14 cellular contexts compared by ENCODE assay signal in the genomic region with DNA sequence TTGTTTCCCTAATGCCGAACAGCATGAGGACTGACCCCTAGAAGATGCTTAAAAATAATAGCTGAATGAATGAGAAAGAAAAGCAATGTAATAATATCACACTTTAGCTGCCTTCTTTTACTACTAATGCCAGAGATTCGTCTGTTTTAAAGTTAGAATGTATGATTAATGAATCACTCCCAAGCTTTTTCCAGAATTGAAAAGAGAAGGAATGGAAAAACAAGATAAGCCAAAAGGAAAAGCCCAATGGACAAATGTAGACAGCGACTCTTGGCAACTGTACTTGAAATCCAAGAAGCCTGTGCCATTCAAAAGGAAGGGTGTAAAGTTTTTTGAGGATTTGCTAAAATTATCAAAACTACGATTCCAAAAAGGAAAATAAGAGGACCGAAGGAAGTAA. TPM values are rescaled to one million over a fixed set of nuclear protein-coding genes. Genes with fewer than 3 reads are reported as not detected.
DNase-seq lines count a peak whose midpoint lies in the region; ATAC-seq and TF ChIP-seq lines count a peak whose summit lies in the region.
"Had no signal": no experiment of that assay in that cellular context is flagged by ENCODE, and none has a peak within 500 bp of the region (broad histone marks: within the 10 kb centered on the region; RNA-seq: fewer than 3 reads in every experiment).

No MANE protein-coding gene starts in this region.

- no peak for TF ChIP-seq CTCF in heart left ventricle (IDR thresholded peaks at IDR 0.05)
- no peak for TF ChIP-seq CTCF in fibroblast of the aortic adventitia (IDR thresholded peaks at IDR 0.05; ENCODE audit: insufficient read depth, low read length)

- 39 to 53% (median 42%) methylated on average over 5 of the region's 5 CpGs for WGBS in heart left ventricle, 4 donors

- intact Hi-C loops in left cardiac atrium (cut with DNase I) = no loop called here
- intact Hi-C loops in heart left ventricle (cut with DNase I) = no loop called here

- H3K4me3 ChIP-seq in heart left ventricle (no peak overlapping the region), fibroblast of the aortic adventitia (ENCODE audit: low read depth, low read length) (no peak overlapping the region)
- H3K4me3 ChIP-seq: BLaER1 treated with 17β-estradiol and CSF1 and Interleukin-3, amounts not matched to agents 10 nM and 100 nM had no signal

- H3K9me3 ChIP-seq in heart left ventricle = peaks cover 0 to 23% (median 0%) of the 10 kb centered on the region in 12 donors

- peak overlapping the region in 3 of 12 donors; percentile 11 to 29 (median 18) for H3K27ac ChIP-seq in heart left ventricle
- H3K27ac ChIP-seq: 22Rv1; BLaER1 treated with 17β-estradiol and CSF1 and Interleukin-3, amounts not matched to agents 10 nM and 100 nM; HL-60 had no signal

- no peaks in the 10 kb centered on the region for H3K36me3 ChIP-seq in heart left ventricle
- H3K36me3 ChIP-seq: BLaER1 treated with 17β-estradiol and CSF1 and Interleukin-3, amounts not matched to agents 10 nM and 100 nM had no signal

- H3K27me3 ChIP-seq in heart left ventricle = no peaks in the 10 kb centered on the region
- H3K27me3 ChIP-seq: BLaER1 treated with 17β-estradiol and CSF1 and Interleukin-3, amounts not matched to agents 10 nM and 100 nM had no signal

- ATAC-seq in left cardiac atrium = peak; percentile 32 to 38
- no peak for ATAC-seq in heart left ventricle
- ATAC-seq in SK-N-SH treated with all-trans-retinoic acid at 6 μM for 48 hours = no peak
- no peak for ATAC-seq in GM18511 (IDR thresholded peaks at IDR 0.05; ENCODE audit: unreplicated experiment)
- ATAC-seq: HCT116 had no signal

- no peak for TF ChIP-seq POLR2A in heart left ventricle (IDR thresholded peaks at IDR 0.05)

- peaks cover 0 to 26% (median 0%) of the 10 kb centered on the region in 12 donors for H3K4me1 ChIP-seq in heart left ventricle

- DNase-seq in left cardiac atrium = no peak
- DNase-seq in heart left ventricle = no peak
- DNase-seq in fibroblast of the aortic adventitia (ENCODE audit: low read depth) = peak; percentile 81
- DNase-seq in pulmonary artery endothelial cell (ENCODE audit: low read depth, low spot score) = peak; percentile 19
- no peak for DNase-seq in H4 (ENCODE audit: low spot score)
- DNase-seq: Calu3; CD4-positive, alpha-beta T cell; DMS 273 treated with DMSO at 0.1 percent for 48 hours had no signal

TF ChIP-seq in SK-N-SH treated with all-trans-retinoic acid at 6 μM for 48 hours, 23 proteins besides CTCF, POLR2A, EP300 and RAD21:
- TF ChIP-seq RARB (CRISPR knock-in tag; IDR thresholded peaks at IDR 0.05) = no peak
- no peak for TF ChIP-seq TCF4 (CRISPR knock-in tag; IDR thresholded peaks at IDR 0.05; ENCODE audit: borderline replicate concordance)
- no peak for TF ChIP-seq ZFP3 (CRISPR knock-in tag; IDR thresholded peaks at IDR 0.05)
- TF ChIP-seq OSR1 (CRISPR knock-in tag; IDR thresholded peaks at IDR 0.05) = no peak
- TF ChIP-seq, protein P1, sequence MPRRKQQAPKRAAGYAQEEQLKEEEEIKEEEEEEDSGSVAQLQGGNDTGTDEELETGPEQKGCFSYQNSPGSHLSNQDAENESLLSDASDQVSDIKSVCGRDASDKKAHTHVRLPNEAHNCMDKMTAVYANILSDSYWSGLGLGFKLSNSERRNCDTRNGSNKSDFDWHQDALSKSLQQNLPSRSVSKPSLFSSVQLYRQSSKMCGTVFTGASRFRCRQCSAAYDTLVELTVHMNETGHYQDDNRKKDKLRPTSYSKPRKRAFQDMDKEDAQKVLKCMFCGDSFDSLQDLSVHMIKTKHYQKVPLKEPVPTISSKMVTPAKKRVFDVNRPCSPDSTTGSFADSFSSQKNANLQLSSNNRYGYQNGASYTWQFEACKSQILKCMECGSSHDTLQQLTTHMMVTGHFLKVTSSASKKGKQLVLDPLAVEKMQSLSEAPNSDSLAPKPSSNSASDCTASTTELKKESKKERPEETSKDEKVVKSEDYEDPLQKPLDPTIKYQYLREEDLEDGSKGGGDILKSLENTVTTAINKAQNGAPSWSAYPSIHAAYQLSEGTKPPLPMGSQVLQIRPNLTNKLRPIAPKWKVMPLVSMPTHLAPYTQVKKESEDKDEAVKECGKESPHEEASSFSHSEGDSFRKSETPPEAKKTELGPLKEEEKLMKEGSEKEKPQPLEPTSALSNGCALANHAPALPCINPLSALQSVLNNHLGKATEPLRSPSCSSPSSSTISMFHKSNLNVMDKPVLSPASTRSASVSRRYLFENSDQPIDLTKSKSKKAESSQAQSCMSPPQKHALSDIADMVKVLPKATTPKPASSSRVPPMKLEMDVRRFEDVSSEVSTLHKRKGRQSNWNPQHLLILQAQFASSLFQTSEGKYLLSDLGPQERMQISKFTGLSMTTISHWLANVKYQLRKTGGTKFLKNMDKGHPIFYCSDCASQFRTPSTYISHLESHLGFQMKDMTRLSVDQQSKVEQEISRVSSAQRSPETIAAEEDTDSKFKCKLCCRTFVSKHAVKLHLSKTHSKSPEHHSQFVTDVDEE (CRISPR knock-in tag; IDR thresholded peaks at IDR 0.05) = no peak
- no peak for TF ChIP-seq ZNF8 (CRISPR knock-in tag; IDR thresholded peaks at IDR 0.05)
- TF ChIP-seq PPARA (CRISPR knock-in tag; IDR thresholded peaks at IDR 0.05; ENCODE audit: borderline replicate concordance) = no peak
- TF ChIP-seq, protein P2, sequence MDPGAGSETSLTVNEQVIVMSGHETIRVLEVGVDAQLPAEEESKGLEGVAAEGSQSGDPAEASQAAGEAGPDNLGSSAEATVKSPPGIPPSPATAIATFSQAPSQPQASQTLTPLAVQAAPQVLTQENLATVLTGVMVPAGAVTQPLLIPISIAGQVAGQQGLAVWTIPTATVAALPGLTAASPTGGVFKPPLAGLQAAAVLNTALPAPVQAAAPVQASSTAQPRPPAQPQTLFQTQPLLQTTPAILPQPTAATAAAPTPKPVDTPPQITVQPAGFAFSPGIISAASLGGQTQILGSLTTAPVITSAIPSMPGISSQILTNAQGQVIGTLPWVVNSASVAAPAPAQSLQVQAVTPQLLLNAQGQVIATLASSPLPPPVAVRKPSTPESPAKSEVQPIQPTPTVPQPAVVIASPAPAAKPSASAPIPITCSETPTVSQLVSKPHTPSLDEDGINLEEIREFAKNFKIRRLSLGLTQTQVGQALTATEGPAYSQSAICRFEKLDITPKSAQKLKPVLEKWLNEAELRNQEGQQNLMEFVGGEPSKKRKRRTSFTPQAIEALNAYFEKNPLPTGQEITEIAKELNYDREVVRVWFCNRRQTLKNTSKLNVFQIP (CRISPR knock-in tag; IDR thresholded peaks at IDR 0.05; ENCODE audit: borderline replicate concordance, low read depth) = no peak
- TF ChIP-seq ZC3H10 (CRISPR knock-in tag; IDR thresholded peaks at IDR 0.05) = no peak
- TF ChIP-seq ZFP30 (CRISPR knock-in tag; IDR thresholded peaks at IDR 0.05) = no peak
- TF ChIP-seq, protein P3, sequence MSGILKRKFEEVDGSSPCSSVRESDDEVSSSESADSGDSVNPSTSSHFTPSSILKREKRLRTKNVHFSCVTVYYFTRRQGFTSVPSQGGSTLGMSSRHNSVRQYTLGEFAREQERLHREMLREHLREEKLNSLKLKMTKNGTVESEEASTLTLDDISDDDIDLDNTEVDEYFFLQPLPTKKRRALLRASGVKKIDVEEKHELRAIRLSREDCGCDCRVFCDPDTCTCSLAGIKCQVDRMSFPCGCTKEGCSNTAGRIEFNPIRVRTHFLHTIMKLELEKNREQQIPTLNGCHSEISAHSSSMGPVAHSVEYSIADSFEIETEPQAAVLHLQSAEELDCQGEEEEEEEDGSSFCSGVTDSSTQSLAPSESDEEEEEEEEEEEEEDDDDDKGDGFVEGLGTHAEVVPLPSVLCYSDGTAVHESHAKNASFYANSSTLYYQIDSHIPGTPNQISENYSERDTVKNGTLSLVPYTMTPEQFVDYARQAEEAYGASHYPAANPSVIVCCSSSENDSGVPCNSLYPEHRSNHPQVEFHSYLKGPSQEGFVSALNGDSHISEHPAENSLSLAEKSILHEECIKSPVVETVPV (CRISPR knock-in tag; IDR thresholded peaks at IDR 0.05) = no peak
- TF ChIP-seq ISL1 (CRISPR knock-in tag; IDR thresholded peaks at IDR 0.05) = no peak
- no peak for TF ChIP-seq ZNF70 (CRISPR knock-in tag; IDR thresholded peaks at IDR 0.05)
- TF ChIP-seq ESRRG (CRISPR knock-in tag; IDR thresholded peaks at IDR 0.05) = no peak
- no peak for TF ChIP-seq BACH2 (CRISPR knock-in tag; IDR thresholded peaks at IDR 0.05; ENCODE audit: borderline replicate concordance)
- no peak for TF ChIP-seq CSDC2 (CRISPR knock-in tag; IDR thresholded peaks at IDR 0.05)
- TF ChIP-seq, protein P4, sequence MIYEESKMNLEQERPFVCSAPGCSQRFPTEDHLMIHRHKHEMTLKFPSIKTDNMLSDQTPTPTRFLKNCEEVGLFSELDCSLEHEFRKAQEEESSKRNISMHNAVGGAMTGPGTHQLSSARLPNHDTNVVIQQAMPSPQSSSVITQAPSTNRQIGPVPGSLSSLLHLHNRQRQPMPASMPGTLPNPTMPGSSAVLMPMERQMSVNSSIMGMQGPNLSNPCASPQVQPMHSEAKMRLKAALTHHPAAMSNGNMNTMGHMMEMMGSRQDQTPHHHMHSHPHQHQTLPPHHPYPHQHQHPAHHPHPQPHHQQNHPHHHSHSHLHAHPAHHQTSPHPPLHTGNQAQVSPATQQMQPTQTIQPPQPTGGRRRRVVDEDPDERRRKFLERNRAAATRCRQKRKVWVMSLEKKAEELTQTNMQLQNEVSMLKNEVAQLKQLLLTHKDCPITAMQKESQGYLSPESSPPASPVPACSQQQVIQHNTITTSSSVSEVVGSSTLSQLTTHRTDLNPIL (CRISPR knock-in tag; IDR thresholded peaks at IDR 0.05; ENCODE audit: low read depth) = no peak
TF ChIP-seq in SK-N-SH treated with all-trans-retinoic acid at 6 μM for 48 hours: peak in this region for 0.

RNA-seq across cellular contexts. Expression of a gene that starts 40.7 kb away (rescaled TPM):
- 10 to 100 TPM; 17.6 to 23.4 TPM for total RNA-seq in left cardiac atrium
- 10 to 100 TPM in 2 of 9 donors, 1 to 10 TPM in 7; 4.1 to 18.3 (median 7.2) TPM for total RNA-seq in heart left ventricle
- 1 to 10 TPM; 3.5 to 4.3 TPM for polyA plus RNA-seq in heart left ventricle
- 134 and 278 TPM in 2 replicates for total RNA-seq in fibroblast of the aortic adventitia (ENCODE audit: low replicate concordance)
- total RNA-seq in pulmonary artery endothelial cell = 0.33 TPM in 1 of 2 replicates, not detected in the other
- total RNA-seq in H4 (2014; rRNA removed; shearing (Covaris generic)) = 0.06 and 0.35 TPM in 2 replicates
- total RNA-seq: Calu3; CD4-positive, alpha-beta T cell had no signal

RNA-seq across cellular contexts. Expression of a gene that starts 52.1 kb away (rescaled TPM):
- total RNA-seq in left cardiac atrium = 1 to 10 TPM; 1.1 to 9.4 TPM
- 1 to 10 TPM in 8 of 9 donors, under 1 TPM in 1; 0.55 to 7.2 (median 2.3) TPM for total RNA-seq in heart left ventricle
- polyA plus RNA-seq in heart left ventricle = 1 to 10 TPM in 1 of 2 donors, under 1 TPM in 1; 0.61 to 3.3 TPM
- 8.3 and 78.2 TPM in 2 replicates for total RNA-seq in fibroblast of the aortic adventitia (ENCODE audit: low replicate concordance)
- total RNA-seq in pulmonary artery endothelial cell = 26.9 and 36.6 TPM in 2 replicates
- 11.3 and 14.5 TPM in 2 replicates for total RNA-seq in H4 (2014; rRNA removed; shearing (Covaris generic))
- total RNA-seq: CD4-positive, alpha-beta T cell had no signal

Comparison
In these comparisons a context has a peak if more than half of its experiments do, and no peak if none do; other contexts are left out.
1. ATAC-seq: peak in left cardiac atrium (2 of 2); none in heart left ventricle (0 of 4), SK-N-SH treated with all-trans-retinoic acid at 6 μM for 48 hours (single experiment) and GM18511 (single experiment).
2. DNase-seq: peak in fibroblast of the aortic adventitia (single experiment) and pulmonary artery endothelial cell (single experiment); none in left cardiac atrium (single experiment), heart left ventricle (0 of 5) and H4 (single experiment).